Comparison of ENCODE assay signal across 9 cellular contexts in the genomic region with DNA sequence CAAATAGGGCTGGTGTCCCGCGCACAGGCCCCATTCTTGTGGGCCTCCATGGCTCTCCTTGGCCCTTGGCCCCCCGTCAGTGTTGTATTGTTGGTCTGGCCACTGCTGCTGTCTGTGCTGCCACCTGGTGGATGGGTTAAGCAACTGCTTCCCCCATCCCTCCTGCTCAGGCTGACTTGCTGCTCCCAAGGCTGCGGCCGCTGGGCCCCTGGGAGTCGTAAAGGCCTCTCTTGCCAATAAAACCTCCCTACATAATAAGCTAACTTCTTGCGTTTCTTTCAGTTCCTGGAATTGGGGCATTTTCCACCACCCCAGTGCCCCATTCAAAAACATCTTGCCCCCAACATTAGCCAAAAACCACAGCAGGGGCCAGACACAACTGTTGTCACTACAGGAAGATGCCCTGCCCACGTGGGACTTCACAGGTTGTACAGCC. TPM values are rescaled to one million over a fixed set of nuclear protein-coding genes. Genes with fewer than 3 reads are reported as not detected.
DNase-seq lines count a peak whose midpoint lies in the region; ATAC-seq and TF ChIP-seq lines count a peak whose summit lies in the region.
"Had no signal": no experiment of that assay in that cellular context is flagged by ENCODE, and none has a peak within 500 bp of the region (broad histone marks: within the 10 kb centered on the region; RNA-seq: fewer than 3 reads in every experiment).

No MANE protein-coding gene starts in this region.

- H3K27ac Mint-ChIP-seq in activated naive CD8-positive, alpha-beta T cell treated with anti-CD3 and anti-CD28 coated beads, Interleukin-2, amount 10 ng/mL, durations not matched to agents 7 days and 5 days, result no peak overlapping the region

- no peaks in the 10 kb centered on the region for H3K27me3 ChIP-seq in DOHH2 (ENCODE audit: control insufficient read depth, low read length)
- H3K27me3 ChIP-seq in SU-DHL-6 (ENCODE audit: low read length), result no peaks in the 10 kb centered on the region
- H3K27me3 ChIP-seq in heart left ventricle, result no peaks in the 10 kb centered on the region

- no peak overlapping the region for H2AFZ ChIP-seq in SU-DHL-6 (ENCODE audit: low read depth, low read length, severe bottlenecking)

- H3K4me1 Mint-ChIP-seq in activated naive CD8-positive, alpha-beta T cell treated with anti-CD3 and anti-CD28 coated beads, Interleukin-2, amount 10 ng/mL, durations not matched to agents 7 days and 5 days, result peaks cover 6% of the 10 kb centered on the region

- 47 to 56% (median 53%) methylated on average over 8 of the region's 8 CpGs for WGBS in heart left ventricle, 4 donors

- H3K9me3 ChIP-seq in DOHH2 (ENCODE audit: control insufficient read depth, insufficient read depth, low read length), result no peaks in the 10 kb centered on the region
- H3K9me3 ChIP-seq in SU-DHL-6 (ENCODE audit: insufficient read depth, low read length), result no peaks in the 10 kb centered on the region
- no peaks in the 10 kb centered on the region for H3K9me3 ChIP-seq in heart left ventricle

- POLR2A ChIA-PET in activated naive CD8-positive, alpha-beta T cell treated with anti-CD3 and anti-CD28 coated beads, Interleukin-2, amount 10 ng/mL, durations not matched to agents 7 days and 5 days (lab: Charles Lee), result no interaction called here

- H3K4me1 ChIP-seq in DOHH2 (ENCODE audit: control insufficient read depth, low read length) (no peaks in the 10 kb centered on the region), heart left ventricle (peaks cover 0 to 9% (median 0%) of the 10 kb centered on the region in 12 donors)

- no peaks in the 10 kb centered on the region for H3K9me3 Mint-ChIP-seq in activated naive CD8-positive, alpha-beta T cell treated with anti-CD3 and anti-CD28 coated beads, Interleukin-2, amount 10 ng/mL, durations not matched to agents 7 days and 5 days

- no peak overlapping the region for H3K4me2 ChIP-seq in DOHH2 (ENCODE audit: low read length)
- H3K4me2 ChIP-seq in SU-DHL-6 (ENCODE audit: low read depth, low read length, poor library complexity, severe bottlenecking), result no peak overlapping the region

- H3K4me3 ChIP-seq in DOHH2 (ENCODE audit: low read length), result no peak overlapping the region
- H3K4me3 ChIP-seq in SU-DHL-6 (ENCODE audit: insufficient read depth, low read length, poor library complexity, severe bottlenecking), result no peak overlapping the region
- H3K4me3 ChIP-seq in heart left ventricle, result no peak overlapping the region
- H3K4me3 ChIP-seq in retinal pigment epithelial cell (ENCODE audit: low read length), result no peak overlapping the region

- H3K9me2 ChIP-seq in DOHH2 (replicated peaks; ENCODE audit: control insufficient read depth, low read length) (no peaks in the 10 kb centered on the region), SU-DHL-6 (replicated peaks; ENCODE audit: insufficient read depth, low read length) (no peaks in the 10 kb centered on the region)

- no peak overlapping the region for H3K4me3 Mint-ChIP-seq in activated naive CD8-positive, alpha-beta T cell treated with anti-CD3 and anti-CD28 coated beads, Interleukin-2, amount 10 ng/mL, durations not matched to agents 7 days and 5 days

- H3F3A ChIP-seq in DOHH2 (ENCODE audit: control insufficient read depth, insufficient read depth) (0 out of 2 replicates have a peak, but pooled peaks cover 10% of the 10 kb centered on the region), SU-DHL-6 (ENCODE audit: insufficient read depth) (no peaks in the 10 kb centered on the region)

- H3K27ac ChIP-seq in DOHH2 (ENCODE audit: low read depth, low read length), result no peak overlapping the region
- H3K27ac ChIP-seq in SU-DHL-6 (ENCODE audit: low read depth, low read length), result no peak overlapping the region
- no peak overlapping the region for H3K27ac ChIP-seq in heart left ventricle
- H3K27ac ChIP-seq: epithelial cell of prostate had no signal

- DNase-seq in H4 (ENCODE audit: low spot score) (peak; percentile 75), NCI-H1092 treated with DMSO at 0.1 percent for 48 hours (lab: John Stamatoyannopoulos, UW) (peak; percentile 28), heart left ventricle (peak; percentile 57 to 78 (median 65)), retinal pigment epithelial cell (ENCODE audit: low read depth) (no peak)
- peak; percentile 76 for DNase-seq in activated naive CD8-positive, alpha-beta T cell treated with anti-CD3 and anti-CD28 coated beads, Interleukin-2, amount 10 ng/mL, durations not matched to agents 7 days and 5 days

- H3K36me3 Mint-ChIP-seq in activated naive CD8-positive, alpha-beta T cell treated with anti-CD3 and anti-CD28 coated beads, Interleukin-2, amount 10 ng/mL, durations not matched to agents 7 days and 5 days, result no peaks in the 10 kb centered on the region

- H4K20me1 ChIP-seq in DOHH2 (ENCODE audit: control insufficient read depth, insufficient read depth, low read depth, low read length), result 0 out of 2 replicates have a peak, but pooled peaks cover 3% of the 10 kb centered on the region
- no peaks in the 10 kb centered on the region for H4K20me1 ChIP-seq in SU-DHL-6 (ENCODE audit: low read depth, low read length)

- ATAC-seq in activated naive CD8-positive, alpha-beta T cell treated with anti-CD3 and anti-CD28 coated beads, Interleukin-2, amount 10 ng/mL, durations not matched to agents 7 days and 5 days (ENCODE audit: low read depth), result peak; percentile 78
- peak in 3 of 4 donors; percentile 81 to 84 (median 83) for ATAC-seq in heart left ventricle
- ATAC-seq in GM18519 (IDR thresholded peaks at IDR 0.05; ENCODE audit: low FRiP score, unreplicated experiment), result no peak

- intact Hi-C loops in heart left ventricle (cut with DNase I), result loop anchor here in 9 of 10 donors (2.0 to 5.0 kb wide), 3 partner anchors 232 to 237 kb away; no protein-coding TSS in a partner anchor

- no peaks in the 10 kb centered on the region for H3K79me2 ChIP-seq in DOHH2 (ENCODE audit: control insufficient read depth, low read length)
- no peaks in the 10 kb centered on the region for H3K79me2 ChIP-seq in SU-DHL-6 (ENCODE audit: insufficient read depth, low read length)

- no peak for TF ChIP-seq POLR2A in heart left ventricle (IDR thresholded peaks at IDR 0.05)

- H3K9ac ChIP-seq in SU-DHL-6 (ENCODE audit: low read length), result no peak overlapping the region

- TF ChIP-seq CTCF in DOHH2 (IDR thresholded peaks at IDR 0.05; ENCODE audit: low read depth, low read length, poor library complexity, severe bottlenecking) (peak; percentile 91), SU-DHL-6 (IDR thresholded peaks at IDR 0.05; ENCODE audit: insufficient read depth, low read length, poor library complexity, severe bottlenecking) (peak; percentile 99), heart left ventricle (IDR thresholded peaks at IDR 0.05) (peak; percentile 82 to 98 (median 91)), retinal pigment epithelial cell (conservative IDR thresholded peaks at IDR 0.05; ENCODE audit: low read depth, low read length) (peak; percentile 95)

- H3K36me3 ChIP-seq in DOHH2 (ENCODE audit: control insufficient read depth, low read length) (no peaks in the 10 kb centered on the region; the same call in 1 of the 2 replicates), SU-DHL-6 (ENCODE audit: low read length) (no peaks in the 10 kb centered on the region), heart left ventricle (no peaks in the 10 kb centered on the region)

- no peaks in the 10 kb centered on the region for H3K27me3 Mint-ChIP-seq in activated naive CD8-positive, alpha-beta T cell treated with anti-CD3 and anti-CD28 coated beads, Interleukin-2, amount 10 ng/mL, durations not matched to agents 7 days and 5 days

RNA-seq across cellular contexts. Expression of a gene that starts 27.1 kb away (rescaled TPM):
- total RNA-seq in H4 (2014; rRNA removed; shearing (Covaris generic)), result 3.8 and 5.3 TPM in 2 replicates
- total RNA-seq in activated naive CD8-positive, alpha-beta T cell treated with anti-CD3 and anti-CD28 coated beads, Interleukin-2, amount 10 ng/mL, durations not matched to agents 7 days and 5 days, result 10 to 100 TPM; 10.5 to 11.5 TPM
- total RNA-seq in heart left ventricle, result 10 to 100 TPM in 1 of 9 donors, 1 to 10 TPM in 6, under 1 TPM in 2; 0.56 to 10.3 (median 2.0) TPM
- under 1 TPM; 0.38 to 0.71 TPM for polyA plus RNA-seq in heart left ventricle
